25 cellular contexts compared by ENCODE assay signal in genomic region chr19:6230991-6231448, GRCh38. TPM values are rescaled to one million over a fixed set of nuclear protein-coding genes. Genes with fewer than 3 reads are reported as not detected.
DNase-seq lines count a peak whose midpoint lies in the region; ATAC-seq and TF ChIP-seq lines count a peak whose summit lies in the region.
"Had no signal": no experiment of that assay in that cellular context is flagged by ENCODE, and none has a peak within 500 bp of the region (broad histone marks: within the 10 kb centered on the region; RNA-seq: fewer than 3 reads in every experiment).

No MANE protein-coding gene starts in this region.

- H3K36me3 ChIP-seq in IMR-90 (ENCODE audit: control insufficient read depth, insufficient read depth, low read length) (peaks cover 26% of the 10 kb centered on the region), osteoblast (ENCODE audit: insufficient read depth, low read length) (peaks cover 18% of the 10 kb centered on the region), tibial nerve (peaks cover 0 to 28% (median 0%) of the 10 kb centered on the region in 3 donors)

- peak overlapping the region; percentile 27; the same call in 1 of the 2 replicates for H2AK5ac ChIP-seq in IMR-90 (ENCODE audit: low read depth, low read length)

- no peak for ATAC-seq in IMR-90 (ENCODE audit: low read depth)
- no peak for ATAC-seq in HG03469 (IDR thresholded peaks at IDR 0.05; ENCODE audit: unreplicated experiment)
- ATAC-seq: HCT116; naive thymus-derived CD8-positive, alpha-beta T cell had no signal

- TF ChIP-seq RAD21 in IMR-90 (IDR thresholded peaks at IDR 0.05; ENCODE audit: low read length) = no peak

- H3K23ac ChIP-seq in IMR-90 (ENCODE audit: low read depth, low read length) = no peak overlapping the region

- no peak overlapping the region for H4K8ac ChIP-seq in IMR-90 (ENCODE audit: low read depth in 2 of 2, low read length in 2 of 2)

- in situ Hi-C loops in IMR-90 (cut with MboI; ENCODE audit: low sequenced_read_pairs) = no loop called here

- peaks cover 44% of the 10 kb centered on the region for H3K9me1 ChIP-seq in IMR-90 (ENCODE audit: insufficient read depth, low read length)

- peaks cover 83% of the 10 kb centered on the region for H3K79me2 ChIP-seq in osteoblast (ENCODE audit: insufficient read depth, low read length)

- no peaks in the 10 kb centered on the region for H3K27me3 Mint-ChIP-seq in activated CD4-positive, alpha-beta T cell treated with anti-CD3 and anti-CD28 coated beads, Interleukin-2, amount 10 ng/mL, durations not matched to agents 7 days and 5 days
- peaks cover 0 to 3% (median 0%) of the 10 kb centered on the region in 3 donors for H3K27me3 Mint-ChIP-seq in immature natural killer cell (ENCODE audit: low read depth in 3 of 3)
- H3K27me3 Mint-ChIP-seq: naive thymus-derived CD8-positive, alpha-beta T cell had no signal

- H3K56ac ChIP-seq in IMR-90 (ENCODE audit: extremely low read depth, insufficient read depth, low read length) = no peak overlapping the region

- no peak overlapping the region for H2BK20ac ChIP-seq in IMR-90 (ENCODE audit: low read depth, low read length)

- no peak overlapping the region for H3K9ac ChIP-seq in IMR-90 (ENCODE audit: low read depth, low read length)

- no peak overlapping the region for H3K4me3 Mint-ChIP-seq in activated CD4-positive, alpha-beta T cell treated with anti-CD3 and anti-CD28 coated beads, Interleukin-2, amount 10 ng/mL, durations not matched to agents 7 days and 5 days
- peak overlapping the region in 3 of 5 donors; percentile 28 to 31 (median 31) for H3K4me3 Mint-ChIP-seq in immature natural killer cell
- H3K4me3 Mint-ChIP-seq: naive thymus-derived CD8-positive, alpha-beta T cell had no signal

- H3K4ac ChIP-seq in IMR-90 (ENCODE audit: low read depth, low read length) = peak overlapping the region; percentile 5; the same call in 1 of the 2 replicates

- H4K20me1 ChIP-seq in IMR-90 (ENCODE audit: insufficient read depth, low read length) (peaks cover 78% of the 10 kb centered on the region), osteoblast (ENCODE audit: insufficient read depth, low read length) (peaks cover 54% of the 10 kb centered on the region)

- peaks cover 8% of the 10 kb centered on the region for H3K36me3 Mint-ChIP-seq in activated CD4-positive, alpha-beta T cell treated with anti-CD3 and anti-CD28 coated beads, Interleukin-2, amount 10 ng/mL, durations not matched to agents 7 days and 5 days (ENCODE audit: low read depth)
- H3K36me3 Mint-ChIP-seq in immature natural killer cell = peaks cover 0 to 9% (median 6%) of the 10 kb centered on the region in 3 donors

- no peak for TF ChIP-seq CTCF in IMR-90 (conservative IDR thresholded peaks at IDR 0.05; ENCODE audit: low read depth, low read length)
- TF ChIP-seq CTCF in osteoblast (IDR thresholded peaks at IDR 0.05; ENCODE audit: extremely low read depth, low read depth, low read length) = no peak
- no peak for TF ChIP-seq CTCF in tibial nerve (IDR thresholded peaks at IDR 0.05)

- H3K9me3 ChIP-seq in IMR-90 (ENCODE audit: control insufficient read depth, insufficient read depth, low read length) = no peaks in the 10 kb centered on the region
- no peaks in the 10 kb centered on the region for H3K9me3 ChIP-seq in osteoblast (ENCODE audit: low read depth, low read length)
- H3K9me3 ChIP-seq in tibial nerve = no peaks in the 10 kb centered on the region
- H3K9me3 ChIP-seq: sigmoid colon, transverse colon had no signal

- H3K9me3 Mint-ChIP-seq in activated CD4-positive, alpha-beta T cell treated with anti-CD3 and anti-CD28 coated beads, Interleukin-2, amount 10 ng/mL, durations not matched to agents 7 days and 5 days = no peaks in the 10 kb centered on the region
- H3K9me3 Mint-ChIP-seq in immature natural killer cell = no peaks in the 10 kb centered on the region
- H3K9me3 Mint-ChIP-seq: naive thymus-derived CD8-positive, alpha-beta T cell had no signal

- H3K27ac Mint-ChIP-seq in activated CD4-positive, alpha-beta T cell treated with anti-CD3 and anti-CD28 coated beads, Interleukin-2, amount 10 ng/mL, durations not matched to agents 7 days and 5 days = peak overlapping the region; percentile 50
- H3K27ac Mint-ChIP-seq in immature natural killer cell = peak overlapping the region; percentile 6 to 62 (median 43)

- no peak overlapping the region for H3K4me3 ChIP-seq in IMR-90 (ENCODE audit: insufficient read depth, low read depth, low read length)
- no peak overlapping the region for H3K4me3 ChIP-seq in osteoblast (ENCODE audit: insufficient read depth, low read length)
- H3K4me3 ChIP-seq in tibial nerve = no peak overlapping the region
- H3K4me3 ChIP-seq: sigmoid colon, transverse colon had no signal

- BruUV-seq in IMR-90 (replicated peaks; lab: Mats Ljungman, UMichigan) = no TSS peak

- H2AK9ac ChIP-seq in IMR-90 (replicated peaks; ENCODE audit: low read depth, low read length, poor library complexity) = no peak overlapping the region

- H3K27ac ChIP-seq in IMR-90 (ENCODE audit: insufficient read depth, low read length) (no peak overlapping the region), osteoblast (ENCODE audit: low read depth, low read length) (no peak overlapping the region), tibial nerve (no peak overlapping the region)
- H3K27ac ChIP-seq: HL-60, sigmoid colon, transverse colon, WERI-Rb-1 had no signal

- no peak overlapping the region for H3K4me2 ChIP-seq in IMR-90 (ENCODE audit: low read depth, low read length)
- no peak overlapping the region for H3K4me2 ChIP-seq in osteoblast (ENCODE audit: insufficient read depth, low read length)

- dilution Hi-C loops in IMR-90 (cut with HindIII; ENCODE audit: low sequenced_read_pairs, unreplicated experiment) = no loop called here

- H3K27me3 ChIP-seq in IMR-90 (ENCODE audit: control insufficient read depth, insufficient read depth, low read length) (no peaks in the 10 kb centered on the region), osteoblast (ENCODE audit: insufficient read depth, low read length) (no peaks in the 10 kb centered on the region), tibial nerve (no peaks in the 10 kb centered on the region)
- H3K27me3 ChIP-seq: sigmoid colon, transverse colon had no signal

- no peak overlapping the region for H3K14ac ChIP-seq in IMR-90 (replicated peaks; ENCODE audit: low read depth, low read length)

- H2BK5ac ChIP-seq in IMR-90 (ENCODE audit: low read depth, low read length, poor library complexity, severe bottlenecking) = no peak overlapping the region

- CTCF ChIA-PET in activated CD4-positive, alpha-beta T cell treated with anti-CD3 and anti-CD28 coated beads, Interleukin-2, amount 10 ng/mL, durations not matched to agents 7 days and 5 days (lab: Charles Lee) = no interaction called here
- CTCF ChIA-PET in IMR-90 (lab: Yijun Ruan, JAX) = interaction anchor here (1.4 kb wide), 1 partner anchor 13 kb away, joined by 4 read pairs; no protein-coding TSS in a partner anchor

- H3K18ac ChIP-seq in IMR-90 (ENCODE audit: low read depth, low read length) = no peak overlapping the region

- H2BK120ac ChIP-seq in IMR-90 (ENCODE audit: low read depth, low read length) = no peak overlapping the region

- peak overlapping the region; percentile 15; the same call in 1 of the 2 replicates for H4K91ac ChIP-seq in IMR-90 (ENCODE audit: insufficient read depth, low read depth, low read length)

- H3K4me1 Mint-ChIP-seq in activated CD4-positive, alpha-beta T cell treated with anti-CD3 and anti-CD28 coated beads, Interleukin-2, amount 10 ng/mL, durations not matched to agents 7 days and 5 days = peaks cover 12% of the 10 kb centered on the region
- peaks cover 31 to 48% of the 10 kb centered on the region in 2 donors for H3K4me1 Mint-ChIP-seq in immature natural killer cell

- H2AFZ ChIP-seq in IMR-90 (replicated peaks; ENCODE audit: low read length, poor library complexity) = no peak overlapping the region
- H2AFZ ChIP-seq in osteoblast (ENCODE audit: low read length) = no peak overlapping the region

- H3K79me1 ChIP-seq in IMR-90 (ENCODE audit: low read depth in 1 of 2, low read length in 2 of 2) = peaks cover 36 to 86% of the 10 kb centered on the region in 2 experiments

- no peak for DNase-seq in activated CD4-positive, alpha-beta T cell treated with anti-CD3 and anti-CD28 coated beads, Interleukin-2, amount 10 ng/mL, durations not matched to agents 7 days and 5 days
- DNase-seq in activated CD4-positive, alpha-beta T cell treated with anti-CD3 and anti-CD28 coated beads for 48 hours = no peak
- DNase-seq in IMR-90 (no peak), immature natural killer cell (no peak), osteoblast (ENCODE audit: insufficient read length, low spot score, missing footprints) (peak; percentile 63), tibial nerve (ENCODE audit: low spot score in 2 of 2) (no peak), germinal center (ENCODE audit: low spot score) (no peak)
- DNase-seq: activated CD4-positive, alpha-beta T cell treated with anti-CD3 and anti-CD28 coated beads, Interleukin-2, amount 50 U/mL, for 48 hours; activated gamma-delta T cell; DMS53; erythroblast; foreskin fibroblast; midbrain; NCI-H2081; NCI-H345; NCI-H82; sigmoid colon; stimulated activated CD4-positive, alpha-beta T cell treated with anti-CD3 and anti-CD28 coated beads, Interleukin-15, amount 100 ng/mL, for 24 hours; T-helper 9 cell; transverse colon; WERI-Rb-1 had no signal

- H3K4me1 ChIP-seq in IMR-90 (ENCODE audit: control insufficient read depth, insufficient read depth, low read length) = peaks cover 32% of the 10 kb centered on the region
- peaks cover 33% of the 10 kb centered on the region for H3K4me1 ChIP-seq in osteoblast (ENCODE audit: insufficient read depth, low read length)
- peaks cover 0 to 98% (median 49%) of the 10 kb centered on the region in 4 donors for H3K4me1 ChIP-seq in tibial nerve

- TF ChIP-seq EP300 in tibial nerve (IDR thresholded peaks at IDR 0.05) = no peak

- no peak overlapping the region for H4K5ac ChIP-seq in IMR-90 (ENCODE audit: low read depth, low read length)

- 97% methylated on average over 11 of the region's 17 CpGs; no CpG with 5 or more reads in 1 of the 2 experiments for WGBS in IMR-90 (ENCODE audit: extremely low coverage in 2 of 2, insufficient read length in 1 of 2), 2 experiments
- WGBS in tibial nerve, 2 donors = 77 to 82% methylated on average over 17 of the region's 17 CpGs

- intact Hi-C loops in IMR-90 (cut with micrococcal nuclease) = loop anchor here (5.0 kb wide), 1 partner anchor 41 kb away; no protein-coding TSS in a partner anchor

- POLR2A ChIA-PET in activated CD4-positive, alpha-beta T cell treated with anti-CD3 and anti-CD28 coated beads, Interleukin-2, amount 10 ng/mL, durations not matched to agents 7 days and 5 days (lab: Charles Lee) = no interaction called here
- POLR2A ChIA-PET in IMR-90 (lab: Charles Lee; ENCODE audit: unreplicated experiment) = no interaction called here

- TF ChIP-seq POLR2A in IMR-90 (IDR thresholded peaks at IDR 0.05; ENCODE audit: low read depth, low read length) (no peak), tibial nerve (IDR thresholded peaks at IDR 0.05) (no peak)

- no peak overlapping the region for H2BK15ac ChIP-seq in IMR-90 (ENCODE audit: low read depth, low read length)

RNA-seq across cellular contexts. Expression of gene MLLT1, which starts 48.8 kb away (rescaled TPM):
- 10 to 100 TPM; 38.4 to 46.5 TPM for total RNA-seq in activated CD4-positive, alpha-beta T cell treated with anti-CD3 and anti-CD28 coated beads, Interleukin-2, amount 10 ng/mL, durations not matched to agents 7 days and 5 days
- 1.3 and 1.7 TPM in 2 replicates for total RNA-seq in IMR-90 (2012; rRNA removed)
- 30.6 and 45.4 TPM in 2 replicates for polyA plus RNA-seq in IMR-90 (2012; rRNA removed)
- 19.2 and 30.8 TPM in 2 replicates for polyA plus RNA-seq in IMR-90 (2012; cell fraction: cytosol; rRNA removed)
- 39.7 and 78.9 TPM in 2 replicates for polyA plus RNA-seq in IMR-90 (2012; cell fraction: nucleus; rRNA removed; ENCODE audit: low replicate concordance)
- polyA plus RNA-seq in immature natural killer cell = 1 to 10 TPM in 1 of 3 donors, under 1 TPM in 2; 0.11 to 1.9 (median 0.54) TPM
- total RNA-seq in osteoblast = 14.7 and 15.9 TPM in 2 replicates
- 10 to 100 TPM; 15.1 to 42.0 (median 19.9) TPM for total RNA-seq in tibial nerve
